ENCODE assay signal across 1 cellular context in genomic region chr2:115558725-115559124, GRCh38.
TF ChIP-seq lines count a peak whose summit lies in the region.

No MANE protein-coding gene starts in this region.

TF ChIP-seq in SK-N-SH treated with all-trans-retinoic acid at 6 μM for 48 hours, 23 proteins besides CTCF, POLR2A, EP300 and RAD21 (continued from another document):
- no peak for TF ChIP-seq ISL1 (CRISPR knock-in tag; IDR thresholded peaks at IDR 0.05)
- no peak for TF ChIP-seq ZNF70 (CRISPR knock-in tag; IDR thresholded peaks at IDR 0.05)
